ENCODE assay signal across 20 cellular contexts in genomic region chr4:87835192-87835591, GRCh38. TPM values are rescaled to one million over a fixed set of nuclear protein-coding genes. Genes with fewer than 3 reads are reported as not detected.
"Had no signal": no experiment of that assay in that cellular context is flagged by ENCODE, and none has a peak within 500 bp of the region (broad histone marks: within the 10 kb centered on the region; RNA-seq: fewer than 3 reads in every experiment).

No MANE protein-coding gene starts in this region.

- H3K36me3 ChIP-seq: neutrophil, sigmoid colon, spleen, upper lobe of right lung had no signal

- H3K27ac ChIP-seq: neutrophil, sigmoid colon, spleen, upper lobe of right lung had no signal

- H3K9me3 ChIP-seq: neutrophil, sigmoid colon, spleen, upper lobe of right lung had no signal

- DNase-seq: activated CD4-positive, alpha-beta T cell treated with anti-CD3 and anti-CD28 coated beads for 36 hours; activated CD4-positive, alpha-beta T cell treated with anti-CD3 and anti-CD28 coated beads, Interleukin-2, amount 50 U/mL, for 48 hours; activated gamma-delta T cell treated with Interleukin-2 at 50 U/mL for 16 hours; dorsolateral prefrontal cortex; erythroblast; left ventricle myocardium superior; naive thymus-derived CD8-positive, alpha-beta T cell; posterior cingulate gyrus; sigmoid colon; spleen; stimulated activated naive B cell treated with anti-CD40 and anti-IgM and Interleukin-4, amounts not matched to agents 10 μg/mL and 1 μg/mL and 100 μg/mL, for 72 hours; SW 1271; upper lobe of right lung had no signal

- FAIRE-seq: frontal cortex had no signal

- H3K4me1 ChIP-seq: spleen, upper lobe of right lung had no signal

- H3K4me3 ChIP-seq: dorsolateral prefrontal cortex, sigmoid colon, spleen, upper lobe of right lung had no signal

- H3K27me3 ChIP-seq: dorsolateral prefrontal cortex, neutrophil, sigmoid colon, spleen, upper lobe of right lung had no signal

- ATAC-seq: activated CD4-positive, alpha-beta T cell treated with anti-CD3 and anti-CD28 coated beads for 36 hours; left ventricle myocardium superior; naive thymus-derived CD8-positive, alpha-beta T cell; stimulated activated naive B cell treated with anti-CD40 and anti-IgM and Interleukin-4, amounts not matched to agents 10 μg/mL and 1 μg/mL and 100 μg/mL, for 72 hours; upper lobe of right lung; WTC11 had no signal

RNA-seq across cellular contexts. Expression of gene MEPE, which starts 2.4 kb away (rescaled TPM):
- total RNA-seq: activated CD4-positive, alpha-beta T cell treated with anti-CD3 and anti-CD28 coated beads for 36 hours; cardiac septum; kidney epithelial cell; left ventricle myocardium superior; naive thymus-derived CD8-positive, alpha-beta T cell; renal cortical epithelial cell; sigmoid colon; spleen; T-helper 2 cell treated with Interferon-gamma antibody and Interleukin-4, amounts not matched to agents 100 ng/mL and 5 ng/mL, for 36 hours; upper lobe of right lung; WTC11 had no signal
- polyA plus RNA-seq: naive thymus-derived CD8-positive, alpha-beta T cell; sigmoid colon; spleen had no signal

RNA-seq across cellular contexts. Expression of gene IBSP, which starts 35.8 kb away (rescaled TPM):
- total RNA-seq: activated CD4-positive, alpha-beta T cell treated with anti-CD3 and anti-CD28 coated beads for 36 hours; cardiac septum; frontal cortex; kidney epithelial cell; left ventricle myocardium superior; naive thymus-derived CD8-positive, alpha-beta T cell; renal cortical epithelial cell; sigmoid colon; spleen; T-helper 2 cell treated with Interferon-gamma antibody and Interleukin-4, amounts not matched to agents 100 ng/mL and 5 ng/mL, for 36 hours; upper lobe of right lung; WTC11 had no signal
- polyA plus RNA-seq: naive thymus-derived CD8-positive, alpha-beta T cell; sigmoid colon; spleen had no signal
